1 cellular context compared by ENCODE assay signal in the genomic region with DNA sequence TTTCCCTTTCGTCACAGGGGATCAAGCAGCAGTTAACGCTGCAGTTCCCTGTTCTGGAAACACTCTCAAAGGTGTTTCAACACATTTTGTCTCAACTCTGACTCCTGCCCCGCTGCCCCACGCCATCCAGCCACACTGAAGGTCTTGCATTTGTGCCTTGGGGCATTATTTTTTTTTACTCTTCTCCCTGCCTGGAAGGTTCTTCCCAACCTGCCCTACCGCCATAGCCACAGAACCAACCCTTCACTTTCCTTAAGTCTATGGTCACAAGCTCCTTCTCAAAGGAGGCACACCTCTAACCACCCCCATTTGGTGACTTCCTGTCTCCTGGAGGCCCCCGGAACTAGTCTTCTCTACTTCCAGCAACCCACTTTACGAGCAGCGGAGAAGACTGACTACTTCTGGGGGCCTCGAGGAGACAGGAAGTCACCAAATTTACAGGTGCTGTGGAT.
TF ChIP-seq lines count a peak whose summit lies in the region.

No MANE protein-coding gene starts in this region.

TF ChIP-seq in GM12878, 131 proteins besides CTCF, POLR2A, EP300 and RAD21 (continued from another document):
- TF ChIP-seq, protein P1, sequence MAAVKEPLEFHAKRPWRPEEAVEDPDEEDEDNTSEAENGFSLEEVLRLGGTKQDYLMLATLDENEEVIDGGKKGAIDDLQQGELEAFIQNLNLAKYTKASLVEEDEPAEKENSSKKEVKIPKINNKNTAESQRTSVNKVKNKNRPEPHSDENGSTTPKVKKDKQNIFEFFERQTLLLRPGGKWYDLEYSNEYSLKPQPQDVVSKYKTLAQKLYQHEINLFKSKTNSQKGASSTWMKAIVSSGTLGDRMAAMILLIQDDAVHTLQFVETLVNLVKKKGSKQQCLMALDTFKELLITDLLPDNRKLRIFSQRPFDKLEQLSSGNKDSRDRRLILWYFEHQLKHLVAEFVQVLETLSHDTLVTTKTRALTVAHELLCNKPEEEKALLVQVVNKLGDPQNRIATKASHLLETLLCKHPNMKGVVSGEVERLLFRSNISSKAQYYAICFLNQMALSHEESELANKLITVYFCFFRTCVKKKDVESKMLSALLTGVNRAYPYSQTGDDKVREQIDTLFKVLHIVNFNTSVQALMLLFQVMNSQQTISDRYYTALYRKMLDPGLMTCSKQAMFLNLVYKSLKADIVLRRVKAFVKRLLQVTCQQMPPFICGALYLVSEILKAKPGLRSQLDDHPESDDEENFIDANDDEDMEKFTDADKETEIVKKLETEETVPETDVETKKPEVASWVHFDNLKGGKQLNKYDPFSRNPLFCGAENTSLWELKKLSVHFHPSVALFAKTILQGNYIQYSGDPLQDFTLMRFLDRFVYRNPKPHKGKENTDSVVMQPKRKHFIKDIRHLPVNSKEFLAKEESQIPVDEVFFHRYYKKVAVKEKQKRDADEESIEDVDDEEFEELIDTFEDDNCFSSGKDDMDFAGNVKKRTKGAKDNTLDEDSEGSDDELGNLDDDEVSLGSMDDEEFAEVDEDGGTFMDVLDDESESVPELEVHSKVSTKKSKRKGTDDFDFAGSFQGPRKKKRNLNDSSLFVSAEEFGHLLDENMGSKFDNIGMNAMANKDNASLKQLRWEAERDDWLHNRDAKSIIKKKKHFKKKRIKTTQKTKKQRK (IDR thresholded peaks at IDR 0.05; ENCODE audit: low read depth, low read length), result no peak
- TF ChIP-seq, protein P2, sequence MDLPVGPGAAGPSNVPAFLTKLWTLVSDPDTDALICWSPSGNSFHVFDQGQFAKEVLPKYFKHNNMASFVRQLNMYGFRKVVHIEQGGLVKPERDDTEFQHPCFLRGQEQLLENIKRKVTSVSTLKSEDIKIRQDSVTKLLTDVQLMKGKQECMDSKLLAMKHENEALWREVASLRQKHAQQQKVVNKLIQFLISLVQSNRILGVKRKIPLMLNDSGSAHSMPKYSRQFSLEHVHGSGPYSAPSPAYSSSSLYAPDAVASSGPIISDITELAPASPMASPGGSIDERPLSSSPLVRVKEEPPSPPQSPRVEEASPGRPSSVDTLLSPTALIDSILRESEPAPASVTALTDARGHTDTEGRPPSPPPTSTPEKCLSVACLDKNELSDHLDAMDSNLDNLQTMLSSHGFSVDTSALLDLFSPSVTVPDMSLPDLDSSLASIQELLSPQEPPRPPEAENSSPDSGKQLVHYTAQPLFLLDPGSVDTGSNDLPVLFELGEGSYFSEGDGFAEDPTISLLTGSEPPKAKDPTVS (IDR thresholded peaks at IDR 0.05; ENCODE audit: low read depth, low read length), result no peak
- TF ChIP-seq HDAC2 (IDR thresholded peaks at IDR 0.05), result no peak
- no peak for TF ChIP-seq HDGF (IDR thresholded peaks at IDR 0.05)
- TF ChIP-seq CREM (IDR thresholded peaks at IDR 0.05; ENCODE audit: low read depth), result no peak; the same call in 1 of the 2 replicates
- no peak for TF ChIP-seq ATF7 (IDR thresholded peaks at IDR 0.05; ENCODE audit: low read depth)
- TF ChIP-seq EED (IDR thresholded peaks at IDR 0.05; ENCODE audit: low read depth), result no peak
- no peak for TF ChIP-seq GATAD2B (conservative IDR thresholded peaks at IDR 0.05; ENCODE audit: low read depth)
- no peak for TF ChIP-seq SIN3A (IDR thresholded peaks at IDR 0.05; ENCODE audit: low read depth, low read length)
- no peak for TF ChIP-seq CEBPB (IDR thresholded peaks at IDR 0.05; ENCODE audit: borderline replicate concordance in 1 of 2, low read depth in 2 of 2, low read length in 2 of 2)
- TF ChIP-seq MYB (IDR thresholded peaks at IDR 0.05; ENCODE audit: borderline replicate concordance, low read depth, low read length), result no peak
- TF ChIP-seq KAT2A (conservative IDR thresholded peaks at IDR 0.05; ENCODE audit: control insufficient read depth, low read depth, low read length), result no peak
- TF ChIP-seq CHD4 (IDR thresholded peaks at IDR 0.05), result no peak
- TF ChIP-seq SPI1 (IDR thresholded peaks at IDR 0.05; ENCODE audit: borderline replicate concordance, insufficient read depth, low read depth, low read length), result no peak
- no peak for TF ChIP-seq E4F1 (IDR thresholded peaks at IDR 0.05; ENCODE audit: borderline replicate concordance, partially characterized antibody)
- no peak for TF ChIP-seq BACH1 (IDR thresholded peaks at IDR 0.05; ENCODE audit: borderline replicate concordance)
- TF ChIP-seq ELK1 (IDR thresholded peaks at IDR 0.05; ENCODE audit: low read depth, low read length), result no peak
- TF ChIP-seq BRCA1 (IDR thresholded peaks at IDR 0.05; ENCODE audit: low read depth, low read length), result no peak
- TF ChIP-seq ZNF384 (IDR thresholded peaks at IDR 0.05; ENCODE audit: borderline replicate concordance, low read depth, low read length), result no peak
- no peak for TF ChIP-seq HDAC6 (IDR thresholded peaks at IDR 0.05; ENCODE audit: unreplicated experiment)
- no peak for TF ChIP-seq ZNF622 (IDR thresholded peaks at IDR 0.05)
- no peak for TF ChIP-seq SREBF2 (IDR thresholded peaks at IDR 0.05; ENCODE audit: low read length)
- 0 out of 2 replicates have a peak, but pooled peaks have one; percentile 15 for TF ChIP-seq ATF2 (IDR thresholded peaks at IDR 0.05; ENCODE audit: low read length)
- TF ChIP-seq YY1 (IDR thresholded peaks at IDR 0.05; ENCODE audit: low read depth, low read length), result 0 out of 2 replicates have a peak, but pooled peaks have one; percentile 23
- TF ChIP-seq NR2F1 (conservative IDR thresholded peaks at IDR 0.05), result no peak
- TF ChIP-seq SMAD1 (IDR thresholded peaks at IDR 0.05; ENCODE audit: low read depth, partially characterized antibody), result no peak
- TF ChIP-seq NFIC (IDR thresholded peaks at IDR 0.05; ENCODE audit: low read depth, low read length), result no peak
- no peak for TF ChIP-seq JUNB (IDR thresholded peaks at IDR 0.05)
- TF ChIP-seq MTA3 (IDR thresholded peaks at IDR 0.05; ENCODE audit: borderline replicate concordance, low read length), result no peak
- 0 out of 2 replicates have a peak, but pooled peaks have one; percentile 18 for TF ChIP-seq IKZF1 (conservative IDR thresholded peaks at IDR 0.05)
- 0 out of 2 replicates have a peak, but pooled peaks have one; percentile 18 for TF ChIP-seq TARDBP (IDR thresholded peaks at IDR 0.05; ENCODE audit: borderline replicate concordance)
- no peak for TF ChIP-seq NFXL1 (IDR thresholded peaks at IDR 0.05; ENCODE audit: borderline replicate concordance)
